In genomic region chr17:28861393-28862203, GRCh38 we compare ENCODE assay signal across 1 cellular context.
A peak's percentile ranks its signal among the peaks of the same experiment; 100 is the strongest.
TF ChIP-seq lines count a peak whose summit lies in the region.

No MANE protein-coding gene starts in this region.

TF ChIP-seq in K562, 482 proteins besides CTCF, POLR2A, EP300 and RAD21 (continued from another document and continues in another):
- TF ChIP-seq PKNOX1 (IDR thresholded peaks at IDR 0.05) = no peak
- no peak for TF ChIP-seq TSHZ1 (CRISPR knock-in tag; IDR thresholded peaks at IDR 0.05)
- no peak for TF ChIP-seq CHD2 (IDR thresholded peaks at IDR 0.05; ENCODE audit: low read depth, low read length)
- no peak; the same call in 1 of the 2 replicates for TF ChIP-seq POLR2H (tag; IDR thresholded peaks at IDR 0.05; ENCODE audit: low read depth)
- TF ChIP-seq CBX8 (IDR thresholded peaks at IDR 0.05; ENCODE audit: borderline replicate concordance, extremely low read depth, low read depth, low read length, poor library complexity, severe bottlenecking) = no peak
- no peak for TF ChIP-seq RFX1 (IDR thresholded peaks at IDR 0.05)
- no peak for TF ChIP-seq MYBL2 (IDR thresholded peaks at IDR 0.05; ENCODE audit: low read depth)
- no peak for TF ChIP-seq MYBL2 (CRISPR knock-in tag; IDR thresholded peaks at IDR 0.05; ENCODE audit: borderline replicate concordance)
- no peak for TF ChIP-seq OTX1 (CRISPR knock-in tag; IDR thresholded peaks at IDR 0.05)
- TF ChIP-seq MNT (conservative IDR thresholded peaks at IDR 0.05) = peak in 1 of 2 experiments; percentile 67; a peak in 2 of 4 replicates
- peak; percentile 58 for TF ChIP-seq BRD9 (IDR thresholded peaks at IDR 0.05; ENCODE audit: low read depth, partially characterized antibody)
- no peak for TF ChIP-seq ATF4 (CRISPR knock-in tag; IDR thresholded peaks at IDR 0.05)
- no peak for TF ChIP-seq NFYB (IDR thresholded peaks at IDR 0.05; ENCODE audit: extremely low read depth, insufficient read length)
- no peak for TF ChIP-seq ZNF76 (CRISPR knock-in tag; IDR thresholded peaks at IDR 0.05; ENCODE audit: borderline replicate concordance)
- peak; percentile 86 for TF ChIP-seq MTA1 (IDR thresholded peaks at IDR 0.05; ENCODE audit: borderline replicate concordance)
- TF ChIP-seq ETV5 (CRISPR knock-in tag; IDR thresholded peaks at IDR 0.05; ENCODE audit: low read depth) = no peak
- no peak for TF ChIP-seq E2F1 (CRISPR knock-in tag; IDR thresholded peaks at IDR 0.05)
- no peak for TF ChIP-seq THAP7 (CRISPR knock-in tag; IDR thresholded peaks at IDR 0.05)
- TF ChIP-seq FOXA3 (CRISPR knock-in tag; conservative IDR thresholded peaks at IDR 0.05 in 1 of 2, IDR thresholded peaks at IDR 0.05 in 1 of 2) = 0 out of 4 replicates have a peak, but pooled peaks of 1 of the 2 experiments have one; percentile 25
- no peak for TF ChIP-seq RBM39 (optimal IDR thresholded peaks at IDR 0.05; ENCODE audit: low read depth, low read length)
- no peak for TF ChIP-seq SRSF7 (optimal IDR thresholded peaks at IDR 0.05; ENCODE audit: low read depth, low read length)
- no peak for TF ChIP-seq ZZZ3 (IDR thresholded peaks at IDR 0.05)
- TF ChIP-seq CHD4 (IDR thresholded peaks at IDR 0.05; ENCODE audit: insufficient read depth, insufficient replicate concordance, low read depth, low read length, poor library complexity, severe bottlenecking) = no peak
- no peak for TF ChIP-seq ZNF324 (CRISPR knock-in tag; IDR thresholded peaks at IDR 0.05)
- peak; percentile 51; the same call in 1 of the 2 replicates for TF ChIP-seq ARID1B (IDR thresholded peaks at IDR 0.05)
- TF ChIP-seq SAP30 (IDR thresholded peaks at IDR 0.05; ENCODE audit: borderline replicate concordance, insufficient read depth, low read depth, low read length, poor library complexity, severe bottlenecking) = no peak
- TF ChIP-seq ZNF175 (CRISPR knock-in tag; IDR thresholded peaks at IDR 0.05; ENCODE audit: low read depth) = no peak
- TF ChIP-seq MITF (IDR thresholded peaks at IDR 0.05) = no peak
- TF ChIP-seq JUN (IDR thresholded peaks at IDR 0.05; ENCODE audit: borderline replicate concordance, low read depth, low read length) = no peak
- no peak for TF ChIP-seq JUN (CRISPR knock-in tag; IDR thresholded peaks at IDR 0.05; ENCODE audit: borderline replicate concordance)
- TF ChIP-seq ZNF165 (CRISPR knock-in tag; IDR thresholded peaks at IDR 0.05; ENCODE audit: borderline replicate concordance) = no peak
- no peak for TF ChIP-seq HMGXB4 (CRISPR knock-in tag; IDR thresholded peaks at IDR 0.05)
- peak; percentile 70; the same call in 1 of the 2 replicates for TF ChIP-seq TOE1 (IDR thresholded peaks at IDR 0.05; ENCODE audit: borderline replicate concordance)
- TF ChIP-seq TOE1 (CRISPR knock-in tag; IDR thresholded peaks at IDR 0.05; ENCODE audit: borderline replicate concordance, low read depth) = no peak
- TF ChIP-seq TEAD2 (tag; IDR thresholded peaks at IDR 0.05) = no peak
- 0 out of 4 replicates have a peak, but pooled peaks of 1 of the 2 experiments have one; percentile 6 for TF ChIP-seq TEAD1 (CRISPR knock-in tag; IDR thresholded peaks at IDR 0.05)
- peak; percentile 96 for TF ChIP-seq ZEB2 (IDR thresholded peaks at IDR 0.05)
- no peak for TF ChIP-seq CHAMP1 (IDR thresholded peaks at IDR 0.05)
- TF ChIP-seq U2AF2 (optimal IDR thresholded peaks at IDR 0.05; ENCODE audit: low read depth, low read length) = no peak
- TF ChIP-seq TFE3 (CRISPR knock-in tag; IDR thresholded peaks at IDR 0.05) = no peak
- peak; percentile 71 for TF ChIP-seq NKRF (IDR thresholded peaks at IDR 0.05; ENCODE audit: borderline replicate concordance)
- no peak for TF ChIP-seq STAG1 (CRISPR knock-in tag; IDR thresholded peaks at IDR 0.05; ENCODE audit: borderline replicate concordance)
- TF ChIP-seq SAFB (IDR thresholded peaks at IDR 0.05; ENCODE audit: borderline replicate concordance, low read depth, low read length) = no peak
- no peak for TF ChIP-seq RBM34 (IDR thresholded peaks at IDR 0.05; ENCODE audit: borderline replicate concordance, insufficient read depth, low read length)
- no peak for TF ChIP-seq MAFK (IDR thresholded peaks at IDR 0.05; ENCODE audit: low read length)
